In genomic region chr19:55552206-55552605, GRCh38 we compare ENCODE assay signal across 28 cellular contexts. TPM values are rescaled to one million over a fixed set of nuclear protein-coding genes. Genes with fewer than 3 reads are reported as not detected.
DNase-seq lines count a peak whose midpoint lies in the region; ATAC-seq and TF ChIP-seq lines count a peak whose summit lies in the region.
"Had no signal": no experiment of that assay in that cellular context is flagged by ENCODE, and none has a peak within 500 bp of the region (broad histone marks: within the 10 kb centered on the region; RNA-seq: fewer than 3 reads in every experiment).

No MANE protein-coding gene starts in this region.

- H3K27me3 Mint-ChIP-seq in brain, result peaks cover 16% of the 10 kb centered on the region
- H3K27me3 Mint-ChIP-seq in mesothelial cell of epicardium (ENCODE audit: low read depth), result peaks cover 10% of the 10 kb centered on the region
- peaks cover 37% of the 10 kb centered on the region for H3K27me3 Mint-ChIP-seq in stimulated activated naive CD8-positive, alpha-beta T cell treated with anti-CD3 and anti-CD28 coated beads, Interleukin-15, amount 100 ng/mL, for 72 hours

- H3K27ac Mint-ChIP-seq in brain, result peak overlapping the region in 4 of 5 experiments; percentile 50 to 84 (median 62)
- H3K27ac Mint-ChIP-seq in mesothelial cell of epicardium, result peak overlapping the region; percentile 74
- peak overlapping the region; percentile 60 for H3K27ac Mint-ChIP-seq in stimulated activated effector memory CD8-positive, alpha-beta T cell treated with anti-CD3 and anti-CD28 coated beads, Interleukin-12 subunit alpha, Interleukin-12 subunit beta, amount 100 ng/mL, for 72 hours
- no peak overlapping the region for H3K27ac Mint-ChIP-seq in stimulated activated naive CD8-positive, alpha-beta T cell treated with anti-CD3 and anti-CD28 coated beads, Interleukin-15, amount 100 ng/mL, for 72 hours
- H3K27ac Mint-ChIP-seq: CD4-positive, CD25-positive, alpha-beta regulatory T cell; stimulated activated naive B cell treated with anti-CD40 and anti-IgM and Interleukin-4, amounts not matched to agents 10 μg/mL and 1 μg/mL and 100 μg/mL, for 72 hours; T-cell had no signal

- H3K4me1 Mint-ChIP-seq in brain, result peaks cover 50% of the 10 kb centered on the region
- peaks cover 36% of the 10 kb centered on the region for H3K4me1 Mint-ChIP-seq in mesothelial cell of epicardium
- H3K4me1 Mint-ChIP-seq in stimulated activated effector memory CD8-positive, alpha-beta T cell treated with anti-CD3 and anti-CD28 coated beads, Interleukin-12 subunit alpha, Interleukin-12 subunit beta, amount 100 ng/mL, for 72 hours, result no peaks in the 10 kb centered on the region
- peaks cover 4% of the 10 kb centered on the region for H3K4me1 Mint-ChIP-seq in stimulated activated naive CD8-positive, alpha-beta T cell treated with anti-CD3 and anti-CD28 coated beads, Interleukin-15, amount 100 ng/mL, for 72 hours
- H3K4me1 Mint-ChIP-seq: CD4-positive, CD25-positive, alpha-beta regulatory T cell; T-cell had no signal

- H3K36me3 Mint-ChIP-seq in brain (no peaks in the 10 kb centered on the region), mesothelial cell of epicardium (no peaks in the 10 kb centered on the region)
- H3K36me3 Mint-ChIP-seq in stimulated activated effector memory CD8-positive, alpha-beta T cell treated with anti-CD3 and anti-CD28 coated beads, Interleukin-12 subunit alpha, Interleukin-12 subunit beta, amount 100 ng/mL, for 72 hours, result no peaks in the 10 kb centered on the region
- H3K36me3 Mint-ChIP-seq: CD4-positive, CD25-positive, alpha-beta regulatory T cell; stimulated activated naive B cell treated with anti-CD40 and anti-IgM and Interleukin-4, amounts not matched to agents 10 μg/mL and 1 μg/mL and 100 μg/mL, for 72 hours; T-cell had no signal

- peaks cover 0 to 3% (median 0%) of the 10 kb centered on the region in 5 experiments for H3K9me3 Mint-ChIP-seq in brain
- no peaks in the 10 kb centered on the region for H3K9me3 Mint-ChIP-seq in mesothelial cell of epicardium
- H3K9me3 Mint-ChIP-seq in stimulated activated effector memory CD8-positive, alpha-beta T cell treated with anti-CD3 and anti-CD28 coated beads, Interleukin-12 subunit alpha, Interleukin-12 subunit beta, amount 100 ng/mL, for 72 hours, result no peaks in the 10 kb centered on the region
- no peaks in the 10 kb centered on the region for H3K9me3 Mint-ChIP-seq in stimulated activated naive CD8-positive, alpha-beta T cell treated with anti-CD3 and anti-CD28 coated beads, Interleukin-15, amount 100 ng/mL, for 72 hours
- H3K9me3 Mint-ChIP-seq: stimulated activated naive B cell treated with anti-CD40 and anti-IgM and Interleukin-4, amounts not matched to agents 10 μg/mL and 1 μg/mL and 100 μg/mL, for 72 hours; T-cell had no signal

- no peak for TF ChIP-seq CTCF in brain (conservative IDR thresholded peaks at IDR 0.05)
- no peak for TF ChIP-seq CTCF in mesothelial cell of epicardium (IDR thresholded peaks at IDR 0.05; ENCODE audit: unreplicated experiment)

- H3K4me3 Mint-ChIP-seq in brain (peak overlapping the region in 2 of 5 experiments; percentile 15 to 16), mesothelial cell of epicardium (no peak overlapping the region)
- H3K4me3 Mint-ChIP-seq in stimulated activated effector memory CD8-positive, alpha-beta T cell treated with anti-CD3 and anti-CD28 coated beads, Interleukin-12 subunit alpha, Interleukin-12 subunit beta, amount 100 ng/mL, for 72 hours, result no peak overlapping the region
- no peak overlapping the region for H3K4me3 Mint-ChIP-seq in stimulated activated naive CD8-positive, alpha-beta T cell treated with anti-CD3 and anti-CD28 coated beads, Interleukin-15, amount 100 ng/mL, for 72 hours
- H3K4me3 Mint-ChIP-seq: CD4-positive, CD25-positive, alpha-beta regulatory T cell; stimulated activated naive B cell treated with anti-CD40 and anti-IgM and Interleukin-4, amounts not matched to agents 10 μg/mL and 1 μg/mL and 100 μg/mL, for 72 hours; T-cell had no signal

- no peak for ATAC-seq in stimulated activated effector memory CD8-positive, alpha-beta T cell treated with anti-CD3 and anti-CD28 coated beads, Interleukin-12 subunit alpha, Interleukin-12 subunit beta, amount 100 ng/mL, for 72 hours
- no peak for ATAC-seq in stimulated activated naive CD8-positive, alpha-beta T cell treated with anti-CD3 and anti-CD28 coated beads, Interleukin-15, amount 100 ng/mL, for 72 hours
- no peak for ATAC-seq in GM18867 (IDR thresholded peaks at IDR 0.05; ENCODE audit: unreplicated experiment)
- ATAC-seq: gastroesophageal sphincter; left colon; right cardiac atrium; stimulated activated naive B cell treated with anti-CD40 and anti-IgM and Interleukin-4, amounts not matched to agents 10 μg/mL and 1 μg/mL and 100 μg/mL, for 72 hours; T-cell had no signal

- peak; percentile 39 for DNase-seq in NCI-H1694 (lab: John Stamatoyannopoulos, UW)
- DNase-seq in mesothelial cell of epicardium (ENCODE audit: low spot score in 2 of 2, unreplicated experiment in 2 of 2), result no peak
- DNase-seq in stimulated activated effector memory CD8-positive, alpha-beta T cell treated with anti-CD3 and anti-CD28 coated beads, Interleukin-12 subunit alpha, Interleukin-12 subunit beta, amount 100 ng/mL, for 72 hours (ENCODE audit: low spot score in 2 of 2), result no peak
- no peak for DNase-seq in NCI-H526 treated with DMSO at 0.1 percent for 48 hours (lab: John Stamatoyannopoulos, UW)
- no peak for DNase-seq in stimulated activated naive CD8-positive, alpha-beta T cell treated with anti-CD3 and anti-CD28 coated beads, Interleukin-15, amount 100 ng/mL, for 72 hours
- DNase-seq: activated CD4-positive, alpha-beta T cell treated with anti-CD3 and anti-CD28 coated beads, Interleukin-2, amount 50 U/mL, for 4 hours; activated CD4-positive, CD25-positive, alpha-beta regulatory T cell; activated naive CD4-positive, alpha-beta T cell treated with Interleukin-2 at 50 U/mL for 16 hours; adrenal gland; CD4-positive, CD25-positive, alpha-beta regulatory T cell; cortex of kidney; hippocampal formation; left colon; NCI-H187; NCI-H748 treated with DMSO at 0.1 percent for 48 hours; occipital lobe; SJCRH30; stimulated activated CD4-positive, alpha-beta T cell treated with anti-CD3 and anti-CD28 coated beads, Interleukin-4, amount 100 ng/mL, for 4 hours; stimulated activated naive B cell treated with anti-CD40 and anti-IgM and Interleukin-4, amounts not matched to agents 10 μg/mL and 1 μg/mL and 100 μg/mL, for 72 hours; T-cell had no signal

RNA-seq across cellular contexts. Expression of gene SBK3, which starts 6.9 kb away (rescaled TPM):
- not detected for polyA plus RNA-seq in brain (ENCODE audit: insufficient read depth, low read depth, low replicate concordance)
- total RNA-seq in mesothelial cell of epicardium, result 0.25 TPM in 1 of 3 replicates, not detected in the others
- total RNA-seq: CD4-positive, CD25-positive, alpha-beta regulatory T cell; left colon; suprapubic skin; T-cell; urinary bladder had no signal
- polyA plus RNA-seq: CD4-positive, CD25-positive, alpha-beta regulatory T cell had no signal

RNA-seq across cellular contexts. Expression of gene SBK2, which starts 15.3 kb away (rescaled TPM):
- polyA plus RNA-seq in brain (ENCODE audit: insufficient read depth, low read depth, low replicate concordance), result not detected
- 0.33 to 0.97 TPM (median 0.56 TPM) in 3 replicates for total RNA-seq in mesothelial cell of epicardium
- total RNA-seq: adrenal gland; breast epithelium; CD4-positive, CD25-positive, alpha-beta regulatory T cell; esophagus muscularis mucosa; gastroesophageal sphincter; left colon; occipital lobe; suprapubic skin; T-cell; urinary bladder had no signal
- polyA plus RNA-seq: adrenal gland; CD4-positive, CD25-positive, alpha-beta regulatory T cell; urinary bladder had no signal

RNA-seq across cellular contexts. Expression of gene ZNF579, which starts 28.4 kb away (rescaled TPM):
- polyA plus RNA-seq in brain (ENCODE audit: insufficient read depth, low read depth, low replicate concordance), result 16.2 TPM
- total RNA-seq in mesothelial cell of epicardium, result 35.0 to 35.2 TPM (median 35.1 TPM) in 3 replicates

RNA-seq across cellular contexts. Expression of gene FIZ1, which starts 47.1 kb away (rescaled TPM):
- polyA plus RNA-seq in brain (ENCODE audit: insufficient read depth, low read depth, low replicate concordance), result 30.5 TPM
- 31.3 to 31.7 TPM (median 31.6 TPM) in 3 replicates for total RNA-seq in mesothelial cell of epicardium

RNA-seq across cellular contexts. Expression of gene ZNF524, which starts 47.9 kb away (rescaled TPM):
- polyA plus RNA-seq in brain (ENCODE audit: insufficient read depth, low read depth, low replicate concordance), result 20.5 TPM
- total RNA-seq in mesothelial cell of epicardium, result 5.3 to 7.4 TPM (median 5.7 TPM) in 3 replicates

Comparison
In these comparisons a context has a peak if more than half of its experiments do, and no peak if none do; other contexts are left out.
1. H3K27ac Mint-ChIP-seq: peak in brain (4 of 5), mesothelial cell of epicardium (single experiment) and stimulated activated effector memory CD8-positive, alpha-beta T cell treated with anti-CD3 and anti-CD28 coated beads, Interleukin-12 subunit alpha, Interleukin-12 subunit beta, amount 100 ng/mL, for 72 hours (single experiment); none in stimulated activated naive CD8-positive, alpha-beta T cell treated with anti-CD3 and anti-CD28 coated beads, Interleukin-15, amount 100 ng/mL, for 72 hours (0 of 2).